8 cellular contexts compared by ENCODE assay signal in the genomic region with DNA sequence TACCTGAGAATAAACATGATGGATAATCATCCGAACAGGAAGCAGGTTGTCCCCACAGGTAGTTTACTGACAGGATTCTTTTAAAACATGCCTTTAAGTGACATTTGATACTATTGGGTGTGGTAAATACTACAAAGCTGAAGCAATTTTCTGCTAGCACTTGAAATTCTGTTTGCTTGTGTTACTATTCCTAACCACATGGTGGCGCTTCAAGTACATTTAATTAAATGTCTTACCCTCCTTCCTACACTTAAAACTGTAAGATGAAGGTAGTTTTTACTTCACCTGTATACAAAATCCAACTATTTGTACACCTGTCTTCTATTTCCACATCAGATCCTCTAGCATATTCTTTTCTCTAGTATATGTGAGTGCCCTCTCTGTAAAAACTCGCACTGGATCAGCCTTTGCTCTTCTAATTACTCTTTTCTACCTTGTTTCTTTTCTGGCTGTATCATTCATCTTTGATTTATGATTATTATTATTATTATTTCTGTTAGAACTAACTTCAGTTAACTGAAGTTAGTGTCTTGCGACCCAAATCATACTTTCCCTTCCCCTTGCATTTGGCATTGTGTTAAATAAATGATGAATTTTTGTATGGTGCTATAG. TPM values are rescaled to one million over a fixed set of nuclear protein-coding genes. Genes with fewer than 3 reads are reported as not detected.
A peak's percentile ranks its signal among the peaks of the same experiment; 100 is the strongest.
DNase-seq lines count a peak whose midpoint lies in the region; ATAC-seq, FAIRE-seq and TF ChIP-seq lines count a peak whose summit lies in the region.

No MANE protein-coding gene starts in this region.

- FAIRE-seq in pancreas (lab: Jason Lieb, UNC): no peak

- 52% methylated on average over 4 of the region's 4 CpGs for WGBS in pancreas, 2 donors

- peak; percentile 55 for ATAC-seq in esophagus mucosa
- ATAC-seq in pancreas: peak in 3 of 4 donors; percentile 47 to 59 (median 56)
- no peak for ATAC-seq in GM21825 (IDR thresholded peaks at IDR 0.05; ENCODE audit: unreplicated experiment)
- no peak for ATAC-seq in GM18873 (IDR thresholded peaks at IDR 0.05; ENCODE audit: low FRiP score, unreplicated experiment)

- no peaks in the 10 kb centered on the region for H3K27me3 ChIP-seq in pancreas

- no peak overlapping the region for H3K27ac ChIP-seq in pancreas

- no peaks in the 10 kb centered on the region for H3K9me3 ChIP-seq in pancreas

- H3K36me3 ChIP-seq in pancreas: peaks cover 3 to 39% (median 12%) of the 10 kb centered on the region in 3 donors

- intact Hi-C loops in pancreas (cut with DNase I): no loop called here

- H3K4me1 ChIP-seq in pancreas: peaks cover 0 to 2% (median 0%) of the 10 kb centered on the region in 3 donors

- TF ChIP-seq CTCF in pancreas (IDR thresholded peaks at IDR 0.05): peak; percentile 38 to 61 (median 54)

- no peak overlapping the region for H3K4me3 ChIP-seq in pancreas

- DNase-seq in NCI-H82 (lab: John Stamatoyannopoulos, UW) (peak; percentile 49), NCI-H82 treated with DMSO at 0.1 percent for 48 hours (lab: John Stamatoyannopoulos, UW; ENCODE audit: unreplicated experiment) (no peak), HT1080 (ENCODE audit: low read depth) (peak; percentile 34), SHP77 treated with DMSO at 0.1 percent for 48 hours (lab: John Stamatoyannopoulos, UW) (peak; percentile 52), pancreas (no peak)

RNA-seq across cellular contexts. Expression of a gene that starts 18.4 kb away (rescaled TPM):
- 52.5 and 58.7 TPM in 2 replicates for total RNA-seq in HT1080 (2014; rRNA removed; shearing (Covaris generic))
- 30.6 and 33.1 TPM in 2 replicates for polyA plus RNA-seq in HT1080 (2015; cell fraction: cytosol; rRNA removed)
- polyA plus RNA-seq in HT1080 (2015; cell fraction: nucleus; rRNA removed): 31.4 and 33.0 TPM in 2 replicates
- total RNA-seq in esophagus mucosa: 31.9 TPM
- 10 to 100 TPM; 11.0 to 20.7 (median 17.4) TPM for total RNA-seq in pancreas
- polyA plus RNA-seq in pancreas: 10 to 100 TPM in 1 of 2 donors, 1 to 10 TPM in 1; 6.1 to 12.2 TPM

RNA-seq across cellular contexts. Expression of a gene that starts 30.8 kb away (rescaled TPM):
- total RNA-seq in HT1080 (2014; rRNA removed; shearing (Covaris generic)): 0.27 and 0.77 TPM in 2 replicates
- polyA plus RNA-seq in HT1080 (2015; cell fraction: cytosol; rRNA removed): 0.30 and 0.49 TPM in 2 replicates
- 0.49 and 1.6 TPM in 2 replicates for polyA plus RNA-seq in HT1080 (2015; cell fraction: nucleus; rRNA removed)
- total RNA-seq in esophagus mucosa (0.56 TPM), pancreas (1 to 10 TPM; 1.9 to 3.5 (median 2.3) TPM)
- polyA plus RNA-seq in pancreas: 1 to 10 TPM in 1 of 2 donors, under 1 TPM in 1; 0.68 to 2.3 TPM

Comparison
In these comparisons a context has a peak if more than half of its experiments do, and no peak if none do; other contexts are left out.
1. DNase-seq: peak in NCI-H82 (single experiment), HT1080 (single experiment) and SHP77 treated with DMSO at 0.1 percent for 48 hours (single experiment); none in NCI-H82 treated with DMSO at 0.1 percent for 48 hours (single experiment) and pancreas (0 of 6).
2. ATAC-seq: peak in esophagus mucosa (single experiment) and pancreas (3 of 4); none in GM21825 (single experiment) and GM18873 (single experiment).